ENCODE assay signal across 33 cellular contexts in the genomic region with DNA sequence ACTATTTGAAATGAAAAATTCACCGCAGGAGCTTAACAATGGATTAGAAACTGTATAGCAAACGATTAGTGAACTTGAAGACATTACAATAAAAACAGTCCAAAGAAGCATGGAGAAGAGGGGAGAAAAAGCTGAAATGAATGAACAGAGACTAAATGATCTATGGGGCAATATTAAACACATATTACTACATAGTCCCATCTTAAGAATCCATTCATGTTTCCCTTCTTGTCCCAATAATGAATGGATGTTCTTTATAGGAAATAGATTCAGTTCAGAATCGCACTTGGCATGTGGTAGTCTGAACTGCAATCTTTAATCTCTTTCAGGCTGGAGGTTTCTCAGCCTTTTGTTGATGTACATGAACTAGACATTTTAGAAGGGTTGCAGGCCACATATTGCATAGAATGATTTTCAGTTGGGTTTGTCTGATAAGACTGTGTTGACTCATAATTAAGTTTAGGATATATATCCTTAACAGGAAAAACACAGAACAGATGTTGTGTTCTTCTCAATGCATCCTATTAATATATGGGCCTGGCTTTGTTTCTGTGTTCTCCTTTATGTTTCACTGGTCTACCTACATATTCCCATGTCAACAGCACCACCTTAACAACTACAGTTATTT.
"Had no signal": no experiment of that assay in that cellular context is flagged by ENCODE, and none has a peak within 500 bp of the region (broad histone marks: within the 10 kb centered on the region; RNA-seq: fewer than 3 reads in every experiment).

No MANE protein-coding gene starts in this region.

- H3K27me3 Mint-ChIP-seq: activated CD8-positive, alpha-beta memory T cell treated with anti-CD3 and anti-CD28 coated beads, Interleukin-2, amount 10 ng/mL, durations not matched to agents 7 days and 5 days; activated naive CD8-positive, alpha-beta T cell had no signal

- H3K36me3 ChIP-seq: cardiac muscle cell, esophagus muscularis mucosa, heart left ventricle, transverse colon had no signal

- H3K9me3 ChIP-seq: body of pancreas, testis had no signal

- H3K36me3 Mint-ChIP-seq: activated CD8-positive, alpha-beta memory T cell treated with anti-CD3 and anti-CD28 coated beads, Interleukin-2, amount 10 ng/mL, durations not matched to agents 7 days and 5 days had no signal

- H3K79me2 ChIP-seq: parathyroid adenoma had no signal

- DNase-seq: activated CD4-positive, alpha-beta T cell treated with anti-CD3 and anti-CD28 coated beads for 1 hour; activated CD4-positive, alpha-beta T cell treated with anti-CD3 and anti-CD28 coated beads, Interleukin-2, amount 50 U/mL, for 1 hour; activated CD8-positive, alpha-beta memory T cell treated with anti-CD3 and anti-CD28 coated beads, Interleukin-2, amount 10 ng/mL, durations not matched to agents 7 days and 5 days; activated CD8-positive, alpha-beta T cell treated with anti-CD3 and anti-CD28 coated beads, Interleukin-2, amount 10 ng/mL, durations not matched to agents 7 days and 5 days; activated effector memory CD4-positive, alpha-beta T cell treated with Interleukin-2 at 50 U/mL for 16 hours; activated naive CD4-positive, alpha-beta T cell treated with Interleukin-2 at 50 U/mL for 16 hours; activated T-cell treated with anti-CD3 and anti-CD28 coated beads, Interleukin-2, amount 50 U/mL, for 72 hours; aorta; body of pancreas; cerebellar nuclear complex; endodermal cell; foreskin keratinocyte; heart left ventricle; hypothalamus; immature natural killer cell; kidney; left colon; mammary epithelial cell; midbrain; naive thymus-derived CD4-positive, alpha-beta T cell; psoas muscle; stimulated activated CD4-positive, alpha-beta T cell treated with anti-CD3 and anti-CD28 coated beads, Interleukin-15, amount 100 ng/mL, for 24 hours; stimulated activated naive CD4-positive, alpha-beta T cell; T-helper 9 cell; testis; transverse colon had no signal

- ATAC-seq: activated CD8-positive, alpha-beta memory T cell treated with anti-CD3 and anti-CD28 coated beads, Interleukin-2, amount 10 ng/mL, durations not matched to agents 7 days and 5 days; activated CD8-positive, alpha-beta T cell treated with anti-CD3 and anti-CD28 coated beads, Interleukin-2, amount 10 ng/mL, durations not matched to agents 7 days and 5 days; activated T-cell treated with anti-CD3 and anti-CD28 coated beads, Interleukin-2, amount 50 U/mL, for 72 hours; body of pancreas; foreskin keratinocyte; heart left ventricle; left colon; naive thymus-derived CD4-positive, alpha-beta T cell; psoas muscle; WTC11 had no signal

- H3K27ac ChIP-seq: body of pancreas, cardiac muscle cell, coronary artery, esophagus muscularis mucosa, foreskin keratinocyte, heart left ventricle, parathyroid adenoma, psoas muscle, testis, transverse colon had no signal

- H2AFZ ChIP-seq: parathyroid adenoma had no signal

- H3K27me3 ChIP-seq: body of pancreas, cardiac muscle cell, esophagus muscularis mucosa, foreskin keratinocyte, heart left ventricle, testis, transverse colon had no signal

- H3K4me3 ChIP-seq: body of pancreas, cardiac muscle cell, coronary artery, esophagus muscularis mucosa, heart left ventricle, psoas muscle, testis, transverse colon had no signal

- H3K4me1 Mint-ChIP-seq: activated CD8-positive, alpha-beta memory T cell treated with anti-CD3 and anti-CD28 coated beads, Interleukin-2, amount 10 ng/mL, durations not matched to agents 7 days and 5 days; immature natural killer cell had no signal

- H3K9me3 Mint-ChIP-seq: endodermal cell; immature natural killer cell; T-helper 1 cell treated with Interleukin-12 subunit alpha and Interleukin-12 subunit beta and Interleukin-4 antibody, amounts not matched to agents 30 μg/mL and 1 μg/mL, for 36 hours had no signal

- H3K27ac Mint-ChIP-seq: activated CD8-positive, alpha-beta memory T cell treated with anti-CD3 and anti-CD28 coated beads, Interleukin-2, amount 10 ng/mL, durations not matched to agents 7 days and 5 days; activated CD8-positive, alpha-beta T cell treated with anti-CD3 and anti-CD28 coated beads, Interleukin-2, amount 10 ng/mL, durations not matched to agents 7 days and 5 days; activated naive CD8-positive, alpha-beta T cell; activated T-cell treated with anti-CD3 and anti-CD28 coated beads, Interleukin-2, amount 50 U/mL, for 72 hours; endodermal cell; immature natural killer cell; T-helper 1 cell treated with Interleukin-12 subunit alpha and Interleukin-12 subunit beta and Interleukin-4 antibody, amounts not matched to agents 30 μg/mL and 1 μg/mL, for 36 hours had no signal

- H3K4me1 ChIP-seq: body of pancreas, esophagus muscularis mucosa, foreskin keratinocyte, parathyroid adenoma, psoas muscle, testis, transverse colon had no signal

- H3K4me3 Mint-ChIP-seq: activated CD8-positive, alpha-beta memory T cell treated with anti-CD3 and anti-CD28 coated beads, Interleukin-2, amount 10 ng/mL, durations not matched to agents 7 days and 5 days; activated CD8-positive, alpha-beta T cell treated with anti-CD3 and anti-CD28 coated beads, Interleukin-2, amount 10 ng/mL, durations not matched to agents 7 days and 5 days; activated naive CD8-positive, alpha-beta T cell; activated T-cell treated with anti-CD3 and anti-CD28 coated beads, Interleukin-2, amount 50 U/mL, for 72 hours; endodermal cell; immature natural killer cell; naive thymus-derived CD4-positive, alpha-beta T cell; T-helper 1 cell treated with Interleukin-12 subunit alpha and Interleukin-12 subunit beta and Interleukin-4 antibody, amounts not matched to agents 30 μg/mL and 1 μg/mL, for 36 hours; WTC11 had no signal
